ENCODE assay signal across 14 cellular contexts in genomic region chr5:126445502-126446174, GRCh38. TPM values are rescaled to one million over a fixed set of nuclear protein-coding genes. Genes with fewer than 3 reads are reported as not detected.
DNase-seq lines count a peak whose midpoint lies in the region; TF ChIP-seq lines count a peak whose summit lies in the region.
"Had no signal": no experiment of that assay in that cellular context is flagged by ENCODE, and none has a peak within 500 bp of the region (broad histone marks: within the 10 kb centered on the region; RNA-seq: fewer than 3 reads in every experiment).

No MANE protein-coding gene starts in this region.

- no peak overlapping the region for H3K27ac ChIP-seq in vagina

- no peaks in the 10 kb centered on the region for H3K36me3 ChIP-seq in vagina
- H3K36me3 ChIP-seq: brain microvascular endothelial cell had no signal

- H3K4me3 Mint-ChIP-seq in HFFc6 (peak overlapping the region; percentile 85), mesothelial cell of epicardium (no peak overlapping the region), glutamatergic neuron (ENCODE audit: unreplicated experiment) (no peak overlapping the region)
- H3K4me3 Mint-ChIP-seq in activated naive CD8-positive, alpha-beta T cell = no peak overlapping the region
- H3K4me3 Mint-ChIP-seq: stimulated activated memory B cell treated with anti-CD40 and anti-IgM and Interleukin-4, amounts not matched to agents 10 μg/mL and 1 μg/mL and 100 μg/mL, for 72 hours had no signal

- H3K9me3 Mint-ChIP-seq in HFFc6 (no peaks in the 10 kb centered on the region), mesothelial cell of epicardium (peaks cover 6% of the 10 kb centered on the region), glutamatergic neuron (ENCODE audit: unreplicated experiment) (no peaks in the 10 kb centered on the region)
- peaks cover 4% of the 10 kb centered on the region for H3K9me3 Mint-ChIP-seq in activated naive CD8-positive, alpha-beta T cell (ENCODE audit: low read depth)
- H3K9me3 Mint-ChIP-seq: stimulated activated memory B cell treated with anti-CD40 and anti-IgM and Interleukin-4, amounts not matched to agents 10 μg/mL and 1 μg/mL and 100 μg/mL, for 72 hours had no signal

- DNase-seq in A172 (ENCODE audit: low spot score) (peak; percentile 15), HFFc6 (no peak), mesothelial cell of epicardium (ENCODE audit: low spot score in 2 of 2, unreplicated experiment in 2 of 2) (no peak), GM13977 (ENCODE audit: low spot score) (no peak), NAMALWA (ENCODE audit: low spot score) (no peak), glutamatergic neuron (no peak), vagina (ENCODE audit: extremely low spot score in 2 of 2) (no peak)
- DNase-seq: GDM1, NCI-H524, nucleus accumbens, SIG-M5 had no signal

- peaks cover 33% of the 10 kb centered on the region for H3K4me1 ChIP-seq in vagina

- TF ChIP-seq CTCF in HFFc6 (IDR thresholded peaks at IDR 0.05) = no peak
- no peak for TF ChIP-seq CTCF in mesothelial cell of epicardium (IDR thresholded peaks at IDR 0.05; ENCODE audit: unreplicated experiment)
- TF ChIP-seq CTCF in GM13977 (IDR thresholded peaks at IDR 0.05; ENCODE audit: extremely low read depth, insufficient read depth, missing control alignments) = no peak
- no peak for TF ChIP-seq CTCF in glutamatergic neuron (IDR thresholded peaks at IDR 0.05; ENCODE audit: partially characterized antibody, unreplicated experiment)
- no peak for TF ChIP-seq CTCF in vagina (IDR thresholded peaks at IDR 0.05)

- in situ Hi-C loops in GM13977 (cut with MboI; ENCODE audit: low pct_unique_long_range_greater_than_20kb, low sequenced_read_pairs, unreplicated experiment) = no loop called here

- peaks cover 99% of the 10 kb centered on the region for H3K4me1 Mint-ChIP-seq in HFFc6 (ENCODE audit: low read depth)
- H3K4me1 Mint-ChIP-seq in activated naive CD8-positive, alpha-beta T cell (ENCODE audit: low read depth) = peaks cover 64% of the 10 kb centered on the region
- peaks cover 30% of the 10 kb centered on the region for H3K4me1 Mint-ChIP-seq in mesothelial cell of epicardium
- peaks cover 2% of the 10 kb centered on the region for H3K4me1 Mint-ChIP-seq in glutamatergic neuron (ENCODE audit: low read depth, unreplicated experiment)

- H3K27me3 Mint-ChIP-seq in HFFc6 (ENCODE audit: insufficient read depth) (peaks cover 6% of the 10 kb centered on the region), mesothelial cell of epicardium (ENCODE audit: low read depth) (no peaks in the 10 kb centered on the region), glutamatergic neuron (ENCODE audit: unreplicated experiment) (no peaks in the 10 kb centered on the region)
- no peaks in the 10 kb centered on the region for H3K27me3 Mint-ChIP-seq in activated naive CD8-positive, alpha-beta T cell
- H3K27me3 Mint-ChIP-seq: stimulated activated memory B cell treated with anti-CD40 and anti-IgM and Interleukin-4, amounts not matched to agents 10 μg/mL and 1 μg/mL and 100 μg/mL, for 72 hours had no signal

- H3K4me3 ChIP-seq in vagina = no peak overlapping the region

- intact Hi-C loops in vagina (cut with DNase I) = no loop called here

- H3K36me3 Mint-ChIP-seq in HFFc6 (ENCODE audit: low read depth) = peaks cover 75% of the 10 kb centered on the region
- H3K36me3 Mint-ChIP-seq in activated naive CD8-positive, alpha-beta T cell = peaks cover 4% of the 10 kb centered on the region
- H3K36me3 Mint-ChIP-seq in mesothelial cell of epicardium = peaks cover 10% of the 10 kb centered on the region
- H3K36me3 Mint-ChIP-seq in glutamatergic neuron (ENCODE audit: unreplicated experiment) = no peaks in the 10 kb centered on the region

- H3K27ac Mint-ChIP-seq in HFFc6 (peak overlapping the region; percentile 99), mesothelial cell of epicardium (peak overlapping the region; percentile 25), glutamatergic neuron (ENCODE audit: unreplicated experiment) (no peak overlapping the region)
- H3K27ac Mint-ChIP-seq in activated naive CD8-positive, alpha-beta T cell = peak overlapping the region; percentile 30

- no peaks in the 10 kb centered on the region for H3K27me3 ChIP-seq in vagina
- H3K27me3 ChIP-seq: brain microvascular endothelial cell had no signal

- H3K9me3 ChIP-seq in vagina = no peaks in the 10 kb centered on the region

- no peak for TF ChIP-seq POLR2A in vagina (IDR thresholded peaks at IDR 0.05)

RNA-seq across cellular contexts. Expression of gene GRAMD2B, which starts 22.4 kb away (rescaled TPM):
- total RNA-seq in A172 (2014; rRNA removed; shearing (Covaris generic)) = 4.8 and 11.2 TPM in 2 replicates
- total RNA-seq in HFFc6 (2021; fragmentation: NEBNext Ultra II Directional; extraction: Animal tissue kit (Norgen Biotek cat#: 25700)) = 100 to 1,000 TPM in 2 of 6 experiments, 10 to 100 TPM in 4; 69.2 to 154 (median 80.5) TPM
- total RNA-seq in mesothelial cell of epicardium (12.0 to 15.0 TPM (median 14.0 TPM) in 3 replicates), glutamatergic neuron (ENCODE audit: unreplicated experiment) (0.69 TPM), vagina (76.9 TPM)
